Comparison of ENCODE assay signal across 1 cellular context in the genomic region with DNA sequence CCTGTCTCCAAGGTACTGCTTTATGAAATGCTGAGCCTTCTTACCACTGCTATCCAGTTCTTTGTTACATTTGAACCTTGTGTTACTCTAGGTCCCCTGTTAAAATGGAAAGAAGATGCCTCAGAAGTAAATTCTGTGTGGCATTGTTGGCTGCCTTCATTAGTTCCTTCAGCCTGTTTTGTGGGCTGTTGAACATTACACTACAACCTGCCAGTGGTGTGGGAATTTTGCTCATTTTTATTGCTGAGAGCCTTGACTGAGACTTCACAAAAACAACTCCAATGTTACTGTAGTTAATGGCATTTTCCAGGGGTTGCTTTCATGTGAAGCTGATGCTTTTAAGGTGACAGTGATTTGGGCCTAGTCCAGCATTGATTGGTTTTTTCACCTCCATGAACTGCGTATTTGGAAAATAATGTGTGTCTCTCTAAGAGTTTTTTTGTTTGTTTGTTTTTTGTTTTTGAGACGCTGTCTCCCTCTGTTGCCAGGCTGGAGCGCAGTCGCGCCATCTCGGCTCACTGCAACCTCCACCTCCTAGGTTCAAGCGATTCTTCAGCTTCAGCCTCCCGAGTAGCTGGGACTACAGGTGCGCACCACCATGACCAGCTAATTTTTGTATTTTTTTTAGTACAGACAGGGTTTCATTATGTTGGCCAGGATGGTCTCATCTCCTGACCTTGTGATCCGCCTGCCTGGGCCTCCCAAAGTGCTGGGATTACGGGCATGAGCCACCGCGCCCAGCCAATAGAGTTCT.
TF ChIP-seq lines count a peak whose summit lies in the region.

No MANE protein-coding gene starts in this region.

TF ChIP-seq in liver, 16 proteins besides CTCF, POLR2A, EP300 and RAD21:
- TF ChIP-seq JUND (IDR thresholded peaks at IDR 0.05) (no peak), YY1 (IDR thresholded peaks at IDR 0.05) (peak; percentile 38)
